ENCODE assay signal across 8 cellular contexts in the genomic region with DNA sequence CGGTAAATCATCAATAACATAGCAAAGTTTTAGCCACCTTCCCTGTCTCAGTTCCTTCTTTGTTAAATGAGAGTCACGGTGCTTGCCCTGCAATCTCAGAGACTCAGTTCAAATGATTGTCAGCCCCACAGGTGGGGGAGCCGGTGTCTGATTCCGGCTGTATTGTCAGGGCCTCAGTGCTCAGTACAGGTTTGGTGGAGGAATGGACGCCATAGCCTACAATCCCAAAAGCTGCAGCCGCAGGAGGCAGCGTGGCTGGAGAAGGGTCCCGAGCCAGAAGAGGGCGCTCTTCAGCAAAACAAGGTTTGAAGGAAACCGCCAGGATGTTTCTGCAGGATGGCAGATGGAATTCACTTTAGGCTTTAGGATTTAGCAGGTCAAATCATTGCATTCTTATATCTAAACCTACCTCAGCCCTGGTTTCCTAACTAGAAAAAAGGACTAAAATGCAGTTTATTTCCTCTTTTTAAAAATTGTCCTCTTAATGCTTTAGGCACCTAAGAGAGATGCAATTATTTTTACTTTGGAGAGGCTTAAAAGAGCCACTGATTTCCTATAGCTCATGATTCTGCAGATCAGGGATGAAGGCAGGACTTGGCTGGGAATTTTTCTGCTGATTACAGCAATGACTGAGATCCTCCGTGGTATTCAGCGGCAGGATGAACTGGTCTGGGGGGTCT.
DNase-seq lines count a peak whose midpoint lies in the region; ATAC-seq and TF ChIP-seq lines count a peak whose summit lies in the region.

No MANE protein-coding gene starts in this region.

- TF ChIP-seq CTCF in WERI-Rb-1 (IDR thresholded peaks at IDR 0.05; ENCODE audit: low read depth, low read length), result peak; percentile 83

- H3K27ac ChIP-seq in WERI-Rb-1, result no peak overlapping the region

- in situ Hi-C loops in T47D (cut with HindIII; ENCODE audit: low pct_unique_long_range_greater_than_20kb, low sequenced_read_pairs), result no loop called here

- no peaks in the 10 kb centered on the region for H3K36me3 ChIP-seq in WERI-Rb-1

- no peak overlapping the region for H3K4me3 ChIP-seq in WERI-Rb-1 (ENCODE audit: low read depth, low read length)

- H3K9me3 ChIP-seq in WERI-Rb-1 (ENCODE audit: severe bottlenecking), result no peaks in the 10 kb centered on the region

- no peak for ATAC-seq in HG02884 (IDR thresholded peaks at IDR 0.05; ENCODE audit: unreplicated experiment)

- no peaks in the 10 kb centered on the region for H3K27me3 ChIP-seq in WERI-Rb-1 (ENCODE audit: insufficient read depth, low read depth, severe bottlenecking)

- peak; percentile 79 for DNase-seq in AG08395 (ENCODE audit: low spot score)
- peak; percentile 26 for DNase-seq in GOT3 (lab: John Stamatoyannopoulos, UW)
- DNase-seq in NCI-H2196 treated with DMSO at 0.1 percent for 48 hours (lab: John Stamatoyannopoulos, UW; ENCODE audit: unreplicated experiment), result peak; percentile 74
- DNase-seq in WERI-Rb-1, result peak; percentile 89
- peak; percentile 70 to 92 for DNase-seq in T47D (ENCODE audit: low read depth in 1 of 2, low spot score in 1 of 2)
- peak; percentile 97 for DNase-seq in inferior parietal cortex (ENCODE audit: extremely low spot score)
- peak; percentile 41 to 75 for DNase-seq in stimulated activated CD4-positive, alpha-beta T cell treated with anti-CD3 and anti-CD28 coated beads, Interleukin-15, amount 100 ng/mL, for 48 hours (ENCODE audit: low read depth in 2 of 2)

Comparison
In these comparisons a context has a peak if more than half of its experiments do, and no peak if none do; other contexts are left out.
1. DNase-seq: peak in every context shown above with its lines; median percentile 97 in inferior parietal cortex; 89 in WERI-Rb-1; 81 in T47D; 79 in AG08395; 74 in NCI-H2196 treated with DMSO at 0.1 percent for 48 hours; 58 in stimulated activated CD4-positive, alpha-beta T cell treated with anti-CD3 and anti-CD28 coated beads, Interleukin-15, amount 100 ng/mL, for 48 hours; 26 in GOT3.